In the genomic region with DNA sequence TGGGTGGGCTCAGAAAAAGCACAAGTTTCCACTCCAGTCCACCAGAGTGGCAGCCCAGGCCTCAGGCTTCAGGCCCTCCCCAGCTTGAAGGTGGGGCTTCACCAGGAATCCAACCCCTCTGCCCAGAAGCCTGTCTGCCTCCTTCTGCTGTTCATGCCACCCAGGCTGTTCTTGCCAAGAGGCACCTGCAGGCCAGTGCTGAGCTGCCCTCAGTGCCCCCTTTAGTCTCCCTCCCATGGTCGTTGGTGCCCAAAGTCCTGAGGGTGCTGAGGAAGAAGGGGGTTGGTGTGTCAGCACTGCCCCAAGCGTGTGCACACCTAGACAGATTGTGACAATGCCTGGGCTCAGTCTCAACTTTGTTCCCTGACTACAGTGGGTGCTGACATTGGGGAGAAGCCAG, we compare ENCODE assay signal across 16 cellular contexts.
DNase-seq lines count a peak whose midpoint lies in the region; ATAC-seq and TF ChIP-seq lines count a peak whose summit lies in the region.
"Had no signal": no experiment of that assay in that cellular context is flagged by ENCODE, and none has a peak within 500 bp of the region (broad histone marks: within the 10 kb centered on the region; RNA-seq: fewer than 3 reads in every experiment).

No MANE protein-coding gene starts in this region.

- H3K36me3 Mint-ChIP-seq in stimulated activated memory B cell treated with anti-CD40 and anti-IgM and Interleukin-4, amounts not matched to agents 10 μg/mL and 1 μg/mL and 100 μg/mL, for 72 hours = no peaks in the 10 kb centered on the region
- peaks cover 4% of the 10 kb centered on the region for H3K36me3 Mint-ChIP-seq in natural killer cell treated with Interleukin-12 subunit alpha and Interleukin-12 subunit beta and Interleukin-15 and Interleukin-18, amount 100 ng/mL, for 72 hours
- H3K36me3 Mint-ChIP-seq: CD8-positive, alpha-beta T cell; IgD-negative memory B cell had no signal

- H3K27ac ChIP-seq in DND-41 (ENCODE audit: low read length) = no peak overlapping the region; the same call in 1 of the 2 replicates
- H3K27ac ChIP-seq in gastroesophageal sphincter = no peak overlapping the region
- H3K27ac ChIP-seq in neuronal stem cell (replicated peaks; ENCODE audit: low read length) = no peak overlapping the region
- H3K27ac ChIP-seq: BLaER1 treated with 17β-estradiol and CSF1 and Interleukin-3, amounts not matched to agents 10 nM and 100 nM; GM23248 had no signal

- H3K79me1 ChIP-seq in neuronal stem cell (ENCODE audit: low read depth, low read length) = no peaks in the 10 kb centered on the region

- H2AFZ ChIP-seq in DND-41 (ENCODE audit: low read depth, low read length) = peak overlapping the region; percentile 51; the same call in 1 of the 2 replicates
- no peak overlapping the region for H2AFZ ChIP-seq in neuronal stem cell (ENCODE audit: low read length)
- H2AFZ ChIP-seq: GM23248 had no signal

- H3K4me1 ChIP-seq in DND-41 (ENCODE audit: insufficient read depth, low read length) (no peaks in the 10 kb centered on the region), gastroesophageal sphincter (no peaks in the 10 kb centered on the region), neuronal stem cell (ENCODE audit: control insufficient read depth in 2 of 2, insufficient read depth in 1 of 2, low read depth in 1 of 2, low read length in 2 of 2) (no peaks in the 10 kb centered on the region)
- H3K4me1 ChIP-seq: BLaER1 treated with 17β-estradiol and CSF1 and Interleukin-3, amounts not matched to agents 10 nM and 100 nM had no signal

- no peak overlapping the region for H3K4me3 Mint-ChIP-seq in stimulated activated memory B cell treated with anti-CD40 and anti-IgM and Interleukin-4, amounts not matched to agents 10 μg/mL and 1 μg/mL and 100 μg/mL, for 72 hours
- no peak overlapping the region for H3K4me3 Mint-ChIP-seq in natural killer cell treated with Interleukin-12 subunit alpha and Interleukin-12 subunit beta and Interleukin-15 and Interleukin-18, amount 100 ng/mL, for 72 hours
- H3K4me3 Mint-ChIP-seq: B cell; CD8-positive, alpha-beta T cell; IgD-negative memory B cell had no signal

- H2BK5ac ChIP-seq in neuronal stem cell (ENCODE audit: low read length) = peak overlapping the region; percentile 59

- H3K4ac ChIP-seq in neuronal stem cell (ENCODE audit: low read length) = no peak overlapping the region

- no peak overlapping the region for H3K14ac ChIP-seq in neuronal stem cell (ENCODE audit: low read length)

- H3K23ac ChIP-seq in neuronal stem cell (ENCODE audit: low read depth, low read length, poor library complexity) = no peak overlapping the region

- H2AK5ac ChIP-seq in neuronal stem cell (ENCODE audit: low read depth, low read length) = no peak overlapping the region

- H3K4me3 ChIP-seq in DND-41 (ENCODE audit: low read depth in 1 of 2, low read length in 2 of 2) (no peak overlapping the region), gastroesophageal sphincter (no peak overlapping the region), neuronal stem cell (ENCODE audit: low read length in 2 of 2) (no peak overlapping the region)
- H3K4me3 ChIP-seq: BLaER1 treated with 17β-estradiol and CSF1 and Interleukin-3, amounts not matched to agents 10 nM and 100 nM; GM23248 had no signal

- no peaks in the 10 kb centered on the region for H3K79me2 ChIP-seq in DND-41 (ENCODE audit: insufficient read depth, low read length)

- no peaks in the 10 kb centered on the region for H4K20me1 ChIP-seq in DND-41 (ENCODE audit: insufficient read depth, low read length)
- H4K20me1 ChIP-seq: BLaER1 treated with 17β-estradiol and CSF1 and Interleukin-3, amounts not matched to agents 10 nM and 100 nM had no signal

- H3K4me1 Mint-ChIP-seq in stimulated activated memory B cell treated with anti-CD40 and anti-IgM and Interleukin-4, amounts not matched to agents 10 μg/mL and 1 μg/mL and 100 μg/mL, for 72 hours = no peaks in the 10 kb centered on the region
- H3K4me1 Mint-ChIP-seq in natural killer cell treated with Interleukin-12 subunit alpha and Interleukin-12 subunit beta and Interleukin-15 and Interleukin-18, amount 100 ng/mL, for 72 hours (ENCODE audit: low read depth in 2 of 2) = no peaks in the 10 kb centered on the region
- H3K4me1 Mint-ChIP-seq: B cell, IgD-negative memory B cell had no signal

- peaks cover 3% of the 10 kb centered on the region for H3K9me3 Mint-ChIP-seq in stimulated activated memory B cell treated with anti-CD40 and anti-IgM and Interleukin-4, amounts not matched to agents 10 μg/mL and 1 μg/mL and 100 μg/mL, for 72 hours
- H3K9me3 Mint-ChIP-seq in natural killer cell treated with Interleukin-12 subunit alpha and Interleukin-12 subunit beta and Interleukin-15 and Interleukin-18, amount 100 ng/mL, for 72 hours = peaks cover 8% of the 10 kb centered on the region

- H3K4me2 ChIP-seq in DND-41 (ENCODE audit: insufficient read depth, low read length) (no peak overlapping the region), neuronal stem cell (ENCODE audit: insufficient read depth, low read length, poor library complexity, severe bottlenecking) (no peak overlapping the region)
- H3K4me2 ChIP-seq: BLaER1 treated with 17β-estradiol and CSF1 and Interleukin-3, amounts not matched to agents 10 nM and 100 nM had no signal

- H4K8ac ChIP-seq in neuronal stem cell (ENCODE audit: low read depth, low read length) = no peak overlapping the region

- H2BK15ac ChIP-seq in neuronal stem cell (ENCODE audit: low read length) = no peak overlapping the region

- H3K9me3 ChIP-seq in DND-41 (ENCODE audit: insufficient read depth, low read length, severe bottlenecking) = peaks cover 6% of the 10 kb centered on the region
- peaks cover 0 to 5% (median 0%) of the 10 kb centered on the region in 3 donors for H3K9me3 ChIP-seq in gastroesophageal sphincter
- no peaks in the 10 kb centered on the region for H3K9me3 ChIP-seq in neuronal stem cell (replicated peaks in 1 of 2; ENCODE audit: control insufficient read depth in 2 of 2, insufficient read depth in 1 of 2, low read depth in 1 of 2, low read length in 2 of 2)
- H3K9me3 ChIP-seq: BLaER1 treated with 17β-estradiol and CSF1 and Interleukin-3, amounts not matched to agents 10 nM and 100 nM had no signal

- TF ChIP-seq CTCF in DND-41 (IDR thresholded peaks at IDR 0.05; ENCODE audit: borderline replicate concordance, extremely low read depth, low read length, poor library complexity, severe bottlenecking) (no peak), gastroesophageal sphincter (IDR thresholded peaks at IDR 0.05) (no peak)

- TF ChIP-seq POLR2A in gastroesophageal sphincter (IDR thresholded peaks at IDR 0.05) = no peak

- no peak overlapping the region for H4K91ac ChIP-seq in neuronal stem cell (ENCODE audit: low read depth, low read length, poor library complexity)

- H3K27me3 ChIP-seq in DND-41 (ENCODE audit: insufficient read depth, low read length, poor library complexity) (no peaks in the 10 kb centered on the region), gastroesophageal sphincter (no peaks in the 10 kb centered on the region), neuronal stem cell (ENCODE audit: control insufficient read depth in 3 of 3, insufficient read depth in 3 of 3, low read depth in 1 of 3, low read length in 3 of 3) (no peaks in the 10 kb centered on the region)
- H3K27me3 ChIP-seq: BLaER1 treated with 17β-estradiol and CSF1 and Interleukin-3, amounts not matched to agents 10 nM and 100 nM had no signal

- H3K36me3 ChIP-seq in DND-41 (ENCODE audit: insufficient read depth, low read length) = no peaks in the 10 kb centered on the region
- H3K36me3 ChIP-seq in gastroesophageal sphincter = no peaks in the 10 kb centered on the region
- no peaks in the 10 kb centered on the region for H3K36me3 ChIP-seq in neuronal stem cell (replicated peaks in 1 of 2; ENCODE audit: control insufficient read depth in 2 of 2, insufficient read depth in 2 of 2, low read length in 2 of 2)
- H3K36me3 ChIP-seq: BLaER1 treated with 17β-estradiol and CSF1 and Interleukin-3, amounts not matched to agents 10 nM and 100 nM had no signal

- no CpG with 5 or more reads among the region's 2 CpGs for WGBS in gastroesophageal sphincter (ENCODE audit: low coverage in 1 of 2), 2 donors
- WGBS in neuronal stem cell (ENCODE audit: extremely low coverage in 2 of 2, insufficient read length in 2 of 2, insufficient replicate concordance in 1 of 2), 2 donors = no CpG with 5 or more reads among the region's 2 CpGs

- H3K27ac Mint-ChIP-seq in stimulated activated memory B cell treated with anti-CD40 and anti-IgM and Interleukin-4, amounts not matched to agents 10 μg/mL and 1 μg/mL and 100 μg/mL, for 72 hours = no peak overlapping the region
- no peak overlapping the region for H3K27ac Mint-ChIP-seq in natural killer cell treated with Interleukin-12 subunit alpha and Interleukin-12 subunit beta and Interleukin-15 and Interleukin-18, amount 100 ng/mL, for 72 hours
- H3K27ac Mint-ChIP-seq: B cell; CD8-positive, alpha-beta T cell; IgD-negative memory B cell had no signal

- DNase-seq in DND-41 = no peak
- DNase-seq in neuronal stem cell (ENCODE audit: low spot score) = no peak
- DNase-seq in NCI-H1417 treated with DMSO at 0.1 percent for 48 hours (lab: John Stamatoyannopoulos, UW) = no peak
- no peak for DNase-seq in NCI-H2171 treated with DMSO at 0.1 percent for 48 hours (lab: John Stamatoyannopoulos, UW)
- DNase-seq in natural killer cell treated with Interleukin-12 subunit alpha and Interleukin-12 subunit beta and Interleukin-15 and Interleukin-18, amount 100 ng/mL, for 72 hours (ENCODE audit: low spot score) = no peak
- DNase-seq: 8988T; Calu3; CD8-positive, alpha-beta T cell; GM23248; HCEC 1CT had no signal

- TF ChIP-seq EP300 in gastroesophageal sphincter (IDR thresholded peaks at IDR 0.05) = no peak

- ATAC-seq in DND-41 (ENCODE audit: insufficient read depth, low read depth) (no peak), gastroesophageal sphincter (peak; percentile 13)
- peak; percentile 35 for ATAC-seq in stimulated activated memory B cell treated with anti-CD40 and anti-IgM and Interleukin-4, amounts not matched to agents 10 μg/mL and 1 μg/mL and 100 μg/mL, for 72 hours
- no peak for ATAC-seq in activated CD4-positive, CD25-positive, alpha-beta regulatory T cell treated with anti-CD3 and anti-CD28 coated beads, Interleukin-2, amount 50 U/mL, for 24 hours
- no peak for ATAC-seq in natural killer cell treated with Interleukin-12 subunit alpha and Interleukin-12 subunit beta and Interleukin-15 and Interleukin-18, amount 100 ng/mL, for 72 hours
- ATAC-seq: CD8-positive, alpha-beta T cell had no signal

- H3K9ac ChIP-seq in DND-41 (ENCODE audit: low read depth, low read length) (no peak overlapping the region), neuronal stem cell (ENCODE audit: low read depth, low read length, poor library complexity) (no peak overlapping the region)
- H3K9ac ChIP-seq: BLaER1 treated with 17β-estradiol and CSF1 and Interleukin-3, amounts not matched to agents 10 nM and 100 nM; GM23248 had no signal

- no peak overlapping the region for H2BK12ac ChIP-seq in neuronal stem cell (ENCODE audit: low read length)

- H3K27me3 Mint-ChIP-seq in stimulated activated memory B cell treated with anti-CD40 and anti-IgM and Interleukin-4, amounts not matched to agents 10 μg/mL and 1 μg/mL and 100 μg/mL, for 72 hours = no peaks in the 10 kb centered on the region
- H3K27me3 Mint-ChIP-seq in natural killer cell treated with Interleukin-12 subunit alpha and Interleukin-12 subunit beta and Interleukin-15 and Interleukin-18, amount 100 ng/mL, for 72 hours = no peaks in the 10 kb centered on the region
- H3K27me3 Mint-ChIP-seq: B cell, IgD-negative memory B cell had no signal

- H2BK120ac ChIP-seq in neuronal stem cell (ENCODE audit: low read depth, low read length) = no peak overlapping the region

- peak overlapping the region; percentile 71 for H3K18ac ChIP-seq in neuronal stem cell (ENCODE audit: low read length)

Comparison
In these comparisons a context has a peak if more than half of its experiments do, and no peak if none do; other contexts are left out.
1. ATAC-seq: peak in gastroesophageal sphincter (single experiment) and stimulated activated memory B cell treated with anti-CD40 and anti-IgM and Interleukin-4, amounts not matched to agents 10 μg/mL and 1 μg/mL and 100 μg/mL, for 72 hours (single experiment); none in DND-41 (single experiment), activated CD4-positive, CD25-positive, alpha-beta regulatory T cell treated with anti-CD3 and anti-CD28 coated beads, Interleukin-2, amount 50 U/mL, for 24 hours (0 of 2) and natural killer cell treated with Interleukin-12 subunit alpha and Interleukin-12 subunit beta and Interleukin-15 and Interleukin-18, amount 100 ng/mL, for 72 hours (0 of 2).